Comparison of ENCODE assay signal across 13 cellular contexts in genomic region chr1:205584732-205585131, GRCh38. TPM values are rescaled to one million over a fixed set of nuclear protein-coding genes. Genes with fewer than 3 reads are reported as not detected.
DNase-seq lines count a peak whose midpoint lies in the region; ATAC-seq, FAIRE-seq and TF ChIP-seq lines count a peak whose summit lies in the region.
"Had no signal": no experiment of that assay in that cellular context is flagged by ENCODE, and none has a peak within 500 bp of the region (broad histone marks: within the 10 kb centered on the region; RNA-seq: fewer than 3 reads in every experiment).

No MANE protein-coding gene starts in this region.

- no peaks in the 10 kb centered on the region for H3K36me3 ChIP-seq in WERI-Rb-1
- H3K36me3 ChIP-seq in kidney (ENCODE audit: control insufficient read depth in 1 of 2, insufficient read depth in 2 of 2, low read length in 2 of 2) = no peaks in the 10 kb centered on the region
- H3K36me3 ChIP-seq: tibial artery had no signal

- DNase-seq in AG09309 (ENCODE audit: low read depth) (no peak), GM12865 (ENCODE audit: low read depth) (no peak), WERI-Rb-1 (peak; percentile 52), kidney (peak; percentile 40), HK-2 (ENCODE audit: unreplicated experiment) (no peak), iPS-NIHi7 (ENCODE audit: extremely low spot score) (no peak), epidermal melanocyte (ENCODE audit: insufficient read length, low spot score) (no peak)
- DNase-seq: activated B cell treated with CpG ODN at 0.5 μM for 24 hours; activated naive CD8-positive, alpha-beta T cell treated with anti-CD3 and anti-CD28 coated beads for 36 hours; NCI-H187; nucleus accumbens had no signal

- peaks cover 7 to 16% of the 10 kb centered on the region in 2 donors for H3K4me1 ChIP-seq in kidney (ENCODE audit: control insufficient read depth in 1 of 2, insufficient read depth in 1 of 2, low read depth in 1 of 2, low read length in 2 of 2)
- H3K4me1 ChIP-seq: tibial artery had no signal

- TF ChIP-seq CTCF in AG09309 (IDR thresholded peaks at IDR 0.05; ENCODE audit: control insufficient read depth, insufficient read depth, low read depth, low read length, missing control alignments) (peak; percentile 48), GM12865 (IDR thresholded peaks at IDR 0.05; ENCODE audit: insufficient read depth, low read depth, low read length, missing control alignments) (peak; percentile 38), WERI-Rb-1 (IDR thresholded peaks at IDR 0.05; ENCODE audit: low read depth, low read length) (peak; percentile 84), kidney (IDR thresholded peaks at IDR 0.05; ENCODE audit: borderline replicate concordance, extremely low read depth, insufficient read depth) (peak; percentile 3)

- ATAC-seq in HG03469 (IDR thresholded peaks at IDR 0.05; ENCODE audit: unreplicated experiment) = no peak

- H3K4me3 ChIP-seq in AG09309 (ENCODE audit: control insufficient read depth, low read depth, low read length) (no peak overlapping the region), GM12865 (ENCODE audit: low read depth, low read length) (no peak overlapping the region), WERI-Rb-1 (ENCODE audit: low read depth, low read length) (no peak overlapping the region), kidney (ENCODE audit: low read length in 2 of 2) (no peak overlapping the region)
- H3K4me3 ChIP-seq: tibial artery had no signal

- peak overlapping the region in 1 of 2 donors; percentile 23 for H3K9ac ChIP-seq in kidney (ENCODE audit: low read length in 2 of 2)

- H3K27ac ChIP-seq in WERI-Rb-1 = no peak overlapping the region
- peak overlapping the region; percentile 10 to 23 for H3K27ac ChIP-seq in kidney (ENCODE audit: low read depth in 2 of 2, low read length in 2 of 2)
- H3K27ac ChIP-seq: tibial artery had no signal

- H3K27me3 ChIP-seq in WERI-Rb-1 (ENCODE audit: insufficient read depth, low read depth, severe bottlenecking) = peaks cover 53% of the 10 kb centered on the region

- FAIRE-seq in kidney (lab: Jason Lieb, UNC) = no peak

- intact Hi-C loops in kidney (cut with DNase I) = no loop called here

- no peaks in the 10 kb centered on the region for H3K9me3 ChIP-seq in WERI-Rb-1 (ENCODE audit: severe bottlenecking)
- H3K9me3 ChIP-seq in kidney (ENCODE audit: control insufficient read depth in 1 of 2, low read length in 2 of 2) = no peaks in the 10 kb centered on the region
- H3K9me3 ChIP-seq: tibial artery had no signal

RNA-seq across cellular contexts. Expression of gene ELK4, which starts 47.1 kb away (rescaled TPM):
- 87.3 TPM for total RNA-seq in kidney
- 4.2 TPM for polyA plus RNA-seq in kidney (ENCODE audit: insufficient read depth, low read depth, low replicate concordance)

Comparison
In these comparisons a context has a peak if more than half of its experiments do, and no peak if none do; other contexts are left out.
1. DNase-seq: peak in WERI-Rb-1 (single experiment) and kidney (single experiment); none in AG09309 (single experiment), GM12865 (single experiment), HK-2 (single experiment), iPS-NIHi7 (single experiment) and epidermal melanocyte (single experiment).
2. CTCF ChIP-seq: peak in every context shown above with its lines; median percentile 84 in WERI-Rb-1; 48 in AG09309; 38 in GM12865; 3 in kidney.